In the genomic region with DNA sequence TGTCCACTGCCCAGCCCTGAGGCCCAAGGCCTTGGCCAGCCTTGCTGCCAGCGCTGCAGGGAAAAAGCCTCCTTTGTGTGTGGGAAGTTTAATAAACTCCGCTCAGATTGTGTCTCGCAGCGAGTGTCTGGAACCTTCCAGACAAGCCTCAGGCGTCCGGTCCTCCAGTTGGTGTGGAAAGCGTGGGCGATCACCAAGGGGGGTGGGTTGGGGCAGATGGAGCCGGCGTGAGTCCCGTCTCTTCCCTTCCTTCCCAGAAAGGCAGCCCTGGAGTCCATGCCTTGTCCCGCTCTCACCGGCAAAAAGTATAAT, we compare ENCODE assay signal across 7 cellular contexts. TPM values are rescaled to one million over a fixed set of nuclear protein-coding genes. Genes with fewer than 3 reads are reported as not detected.
DNase-seq lines count a peak whose midpoint lies in the region; ATAC-seq and TF ChIP-seq lines count a peak whose summit lies in the region.
"Had no signal": no experiment of that assay in that cellular context is flagged by ENCODE, and none has a peak within 500 bp of the region (broad histone marks: within the 10 kb centered on the region; RNA-seq: fewer than 3 reads in every experiment).

No MANE protein-coding gene starts in this region.

- no peaks in the 10 kb centered on the region for H3K36me3 ChIP-seq in cardiac muscle cell
- H3K36me3 ChIP-seq in heart left ventricle = peaks cover 0 to 25% (median 4%) of the 10 kb centered on the region in 9 donors
- H3K36me3 ChIP-seq in iPS-15b (ENCODE audit: control insufficient read depth, insufficient read depth, low read length) = peaks cover 26% of the 10 kb centered on the region
- no peaks in the 10 kb centered on the region for H3K36me3 ChIP-seq in transverse colon

- peaks cover 37% of the 10 kb centered on the region for H3K4me1 ChIP-seq in cardiac muscle cell (ENCODE audit: low read depth)
- H3K4me1 ChIP-seq in heart left ventricle = peaks cover 8 to 87% (median 62%) of the 10 kb centered on the region in 12 donors
- H3K4me1 ChIP-seq in iPS-15b (ENCODE audit: control insufficient read depth, insufficient read depth, low read length) = no peaks in the 10 kb centered on the region
- peaks cover 43 to 81% (median 61%) of the 10 kb centered on the region in 4 donors for H3K4me1 ChIP-seq in transverse colon

- in situ Hi-C loops in transverse colon (cut with MboI; ENCODE audit: low pct_ligation_motif_present in 1 of 4, low pct_unique_long_range_greater_than_20kb in 1 of 4, low sequenced_read_pairs in 3 of 4) = no loop called here

- DNase-seq in cardiac muscle cell (ENCODE audit: low read depth in 1 of 2, low spot score in 1 of 2) (no peak), heart left ventricle (no peak), transverse colon (no peak), NCI-H345 treated with DMSO at 0.1 percent for 48 hours (lab: John Stamatoyannopoulos, UW; ENCODE audit: unreplicated experiment) (no peak), NCI-H1417 (lab: John Stamatoyannopoulos, UW) (no peak)
- DNase-seq: activated gamma-delta T cell had no signal

- H3K9me3 ChIP-seq in cardiac muscle cell (ENCODE audit: low read depth) (no peaks in the 10 kb centered on the region), heart left ventricle (no peaks in the 10 kb centered on the region), iPS-15b (ENCODE audit: control insufficient read depth, insufficient read depth, low read length) (no peaks in the 10 kb centered on the region), transverse colon (no peaks in the 10 kb centered on the region)

- no peak for ATAC-seq in heart left ventricle

- H3K4me3 ChIP-seq in cardiac muscle cell (no peak overlapping the region), heart left ventricle (no peak overlapping the region), iPS-15b (ENCODE audit: low read depth, low read length) (no peak overlapping the region), transverse colon (no peak overlapping the region)

- TF ChIP-seq EP300 in transverse colon (IDR thresholded peaks at IDR 0.05; ENCODE audit: low read depth) = no peak

- TF ChIP-seq CTCF in cardiac muscle cell (IDR thresholded peaks at IDR 0.05; ENCODE audit: low read depth, low read length) = no peak
- TF ChIP-seq CTCF in heart left ventricle (IDR thresholded peaks at IDR 0.05) = no peak
- TF ChIP-seq CTCF in transverse colon (IDR thresholded peaks at IDR 0.05) = no peak

- 92 to 96% (median 93%) methylated on average over 13 of the region's 13 CpGs for WGBS in heart left ventricle, 4 donors
- 80% methylated on average over 13 of the region's 13 CpGs; no CpG with 5 or more reads in 1 of the 2 donors for WGBS in transverse colon (ENCODE audit: low coverage in 1 of 2), 2 donors

- intact Hi-C loops in heart left ventricle (cut with DNase I) (no loop called here), transverse colon (cut with DNase I; ENCODE audit: low total_unique reads) (no loop called here)

- TF ChIP-seq POLR2A in heart left ventricle (IDR thresholded peaks at IDR 0.05) = no peak
- no peak for TF ChIP-seq POLR2A in transverse colon (IDR thresholded peaks at IDR 0.05)

- peak overlapping the region; percentile 26 for H3K27ac ChIP-seq in cardiac muscle cell
- peak overlapping the region in 3 of 12 donors; percentile 13 to 32 (median 20) for H3K27ac ChIP-seq in heart left ventricle
- peak overlapping the region in 3 of 4 donors; percentile 27 to 88 (median 87) for H3K27ac ChIP-seq in transverse colon

- peak overlapping the region; percentile 37 for H3K9ac ChIP-seq in iPS-15b (ENCODE audit: low read depth, low read length)

- H3K27me3 ChIP-seq in cardiac muscle cell (no peaks in the 10 kb centered on the region), heart left ventricle (no peaks in the 10 kb centered on the region), iPS-15b (ENCODE audit: control insufficient read depth, insufficient read depth, low read length) (no peaks in the 10 kb centered on the region), transverse colon (no peaks in the 10 kb centered on the region)

RNA-seq across cellular contexts. Expression of a gene that starts 4.6 kb away (rescaled TPM):
- total RNA-seq in cardiac muscle cell (140 and 180 TPM in 2 replicates), heart left ventricle (10 to 100 TPM; 44.7 to 92.0 (median 50.7) TPM), transverse colon (100 to 1,000 TPM in 3 of 4 donors, 10 to 100 TPM in 1; 93.7 to 152 (median 103) TPM)
- polyA plus RNA-seq in cardiac muscle cell (122 and 154 TPM in 2 replicates), heart left ventricle (10 to 100 TPM; 49.1 to 56.4 TPM)

RNA-seq across cellular contexts. Expression of a gene that starts 27.6 kb away (rescaled TPM):
- total RNA-seq in cardiac muscle cell = 21.1 and 29.1 TPM in 2 replicates
- polyA plus RNA-seq in cardiac muscle cell = 22.1 and 30.6 TPM in 2 replicates
- total RNA-seq in heart left ventricle = 1 to 10 TPM in 6 of 9 donors, under 1 TPM in 3; 0.60 to 2.2 (median 1.8) TPM
- 1 to 10 TPM; 1.0 to 1.6 TPM for polyA plus RNA-seq in heart left ventricle
- 1 to 10 TPM in 1 of 4 donors, under 1 TPM in 2, not detected in 1; 0.32 to 5.2 (median 0.68) TPM for total RNA-seq in transverse colon

RNA-seq across cellular contexts. Expression of a gene that starts 31.4 kb away (rescaled TPM):
- total RNA-seq in cardiac muscle cell (188 and 355 TPM in 2 replicates), heart left ventricle (100 to 1,000 TPM; 201 to 584 (median 450) TPM), transverse colon (100 to 1,000 TPM; 157 to 650 (median 240) TPM)
- polyA plus RNA-seq in cardiac muscle cell (505 and 638 TPM in 2 replicates), heart left ventricle (1,000 to 10,000 TPM in 1 of 2 donors, 100 to 1,000 TPM in 1; 459 to 1,034 TPM)

RNA-seq across cellular contexts. Expression of a gene that starts 36.1 kb away (rescaled TPM):
- total RNA-seq in cardiac muscle cell (23.0 and 28.5 TPM in 2 replicates), heart left ventricle (10 to 100 TPM in 8 of 9 donors, 1 to 10 TPM in 1; 9.9 to 78.9 (median 20.0) TPM), transverse colon (100 to 1,000 TPM in 1 of 4 donors, 10 to 100 TPM in 3; 34.5 to 142 (median 48.3) TPM)
- polyA plus RNA-seq in cardiac muscle cell (6.8 and 11.8 TPM in 2 replicates), heart left ventricle (10 to 100 TPM; 10.1 to 18.7 TPM)

RNA-seq across cellular contexts. Expression of a gene that starts 38.2 kb away (rescaled TPM):
- total RNA-seq in cardiac muscle cell (45.6 and 89.2 TPM in 2 replicates), heart left ventricle (100 to 1,000 TPM in 1 of 9 donors, 10 to 100 TPM in 8; 25.8 to 115 (median 60.5) TPM), transverse colon (100 to 1,000 TPM in 3 of 4 donors, 10 to 100 TPM in 1; 89.4 to 379 (median 116) TPM)
- polyA plus RNA-seq in cardiac muscle cell (58.1 and 76.0 TPM in 2 replicates), heart left ventricle (10 to 100 TPM; 31.5 to 33.6 TPM)
